Comparison of ENCODE assay signal across 16 cellular contexts in the genomic region with DNA sequence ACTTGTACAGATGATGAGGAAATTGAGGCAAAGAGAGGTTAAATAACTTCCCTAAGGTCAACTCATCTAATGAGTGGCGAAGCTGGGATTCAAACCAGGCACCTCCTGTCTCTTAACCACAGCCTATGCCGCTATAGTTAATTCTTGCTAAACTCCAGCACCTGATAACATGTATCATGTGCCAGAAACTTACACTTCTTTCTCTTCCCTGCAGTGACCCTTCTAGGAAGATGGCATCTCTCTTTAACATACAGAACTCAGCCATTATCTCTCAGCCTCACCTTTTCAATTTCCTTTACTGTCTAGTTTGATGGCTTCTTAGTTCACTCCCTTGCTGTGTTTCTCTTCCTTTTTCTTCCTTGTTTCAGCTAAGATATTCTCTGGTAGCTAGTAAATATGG. TPM values are rescaled to one million over a fixed set of nuclear protein-coding genes. Genes with fewer than 3 reads are reported as not detected.
DNase-seq lines count a peak whose midpoint lies in the region; ATAC-seq, FAIRE-seq and TF ChIP-seq lines count a peak whose summit lies in the region.
"Had no signal": no experiment of that assay in that cellular context is flagged by ENCODE, and none has a peak within 500 bp of the region (broad histone marks: within the 10 kb centered on the region; RNA-seq: fewer than 3 reads in every experiment).

No MANE protein-coding gene starts in this region.

- H3K4me2 ChIP-seq in A549: 0 out of 3 replicates have a peak overlapping the region, but pooled peaks have one; percentile 13
- H3K4me2 ChIP-seq in endothelial cell of umbilical vein (ENCODE audit: insufficient read depth, low read length): peak overlapping the region; percentile 17

- intact Hi-C loops in endothelial cell of umbilical vein (cut with micrococcal nuclease): loop anchor here (5.0 to 10.0 kb wide), 2 partner anchors 124 to 191 kb away; a partner anchor contains a TSS

- no peaks in the 10 kb centered on the region for H4K20me1 ChIP-seq in endothelial cell of umbilical vein (replicated peaks; ENCODE audit: control insufficient read depth, extremely low read depth, insufficient read depth, low read length)

- H3K9me1 ChIP-seq in endothelial cell of umbilical vein (replicated peaks; ENCODE audit: control insufficient read depth, extremely low read depth, insufficient read depth, low read length): no peaks in the 10 kb centered on the region

- ATAC-seq in A549 (no peak), T-helper 17 cell (no peak), HG02870 (IDR thresholded peaks at IDR 0.05; ENCODE audit: unreplicated experiment) (no peak), GM18511 (IDR thresholded peaks at IDR 0.05; ENCODE audit: unreplicated experiment) (no peak), HG02642 (IDR thresholded peaks at IDR 0.05; ENCODE audit: poor library complexity, unreplicated experiment) (no peak), HG02884 (IDR thresholded peaks at IDR 0.05; ENCODE audit: unreplicated experiment) (no peak)

- 98% methylated on average over 2 of the region's 2 CpGs for WGBS in A549 (ENCODE audit: missing lambda C conversion rate)

- FAIRE-seq in A549 (lab: Jason Lieb, UNC) (no peak), endothelial cell of umbilical vein (lab: Jason Lieb, UNC) (no peak)
- FAIRE-seq: frontal cortex had no signal

- no peaks in the 10 kb centered on the region for H3K27me3 ChIP-seq in endothelial cell of umbilical vein (ENCODE audit: control insufficient read depth in 2 of 2, insufficient read depth in 2 of 2, low read length in 2 of 2)
- H3K27me3 ChIP-seq: MG63 had no signal

- H3K4me1 Mint-ChIP-seq in T-helper 17 cell: peaks cover 16% of the 10 kb centered on the region

- no peak overlapping the region for H3K27ac Mint-ChIP-seq in T-helper 17 cell

- H3K79me2 ChIP-seq in endothelial cell of umbilical vein (ENCODE audit: control insufficient read depth, insufficient read depth, low read length): peaks cover 34% of the 10 kb centered on the region

- H3K4me3 Mint-ChIP-seq in T-helper 17 cell: peak overlapping the region; percentile 39

- TF ChIP-seq POLR2A in A549 (IDR thresholded peaks at IDR 0.05; ENCODE audit: low read length) (no peak), endothelial cell of umbilical vein (IDR thresholded peaks at IDR 0.05; ENCODE audit: low read depth, low read length) (no peak)

- CTCF ChIA-PET in A549 (lab: Yijun Ruan, JAX): no interaction called here
- CTCF ChIA-PET in endothelial cell of umbilical vein (lab: Charles Lee): no interaction called here

- no peak for TF ChIP-seq RAD21 in A549 (conservative IDR thresholded peaks at IDR 0.05 in 1 of 2, IDR thresholded peaks at IDR 0.05 in 1 of 2)

- no peak overlapping the region for H3K4me3 ChIP-seq in A549
- no peak overlapping the region for H3K4me3 ChIP-seq in endothelial cell of umbilical vein (replicated peaks in 1 of 3; ENCODE audit: insufficient read depth in 1 of 3, low read depth in 1 of 3, low read length in 3 of 3)
- H3K4me3 ChIP-seq: MG63 had no signal

- no peak overlapping the region for H3K9ac ChIP-seq in endothelial cell of umbilical vein (replicated peaks; ENCODE audit: extremely low read depth, insufficient read depth, low read length)

- no peaks in the 10 kb centered on the region for H3K36me3 ChIP-seq in endothelial cell of umbilical vein (ENCODE audit: control insufficient read depth in 2 of 2, extremely low read depth in 1 of 2, insufficient read depth in 2 of 2, low read length in 2 of 2)

- peaks cover 14% of the 10 kb centered on the region for H3K4me1 ChIP-seq in A549
- peaks cover 11% of the 10 kb centered on the region for H3K4me1 ChIP-seq in endothelial cell of umbilical vein (ENCODE audit: control insufficient read depth, extremely low read depth, insufficient read depth, low read length)

- BruUV-seq in endothelial cell of umbilical vein (replicated peaks; lab: Mats Ljungman, UMichigan): no TSS peak

- TF ChIP-seq CTCF in A549 (IDR thresholded peaks at IDR 0.05): no peak
- TF ChIP-seq CTCF in endothelial cell of umbilical vein (IDR thresholded peaks at IDR 0.05; ENCODE audit: extremely low read depth in 1 of 2, insufficient read depth in 1 of 2, low read depth in 1 of 2, low read length in 2 of 2): no peak

- no peaks in the 10 kb centered on the region for H3K27me3 Mint-ChIP-seq in T-helper 17 cell

- H3K36me3 Mint-ChIP-seq in T-helper 17 cell (ENCODE audit: low read depth): no peaks in the 10 kb centered on the region

- no peaks in the 10 kb centered on the region for H3K9me3 ChIP-seq in A549
- H3K9me3 ChIP-seq in T-helper 17 cell (ENCODE audit: control insufficient read depth, low read length, poor library complexity, severe bottlenecking): no peaks in the 10 kb centered on the region
- no peaks in the 10 kb centered on the region for H3K9me3 ChIP-seq in endothelial cell of umbilical vein (replicated peaks; ENCODE audit: control insufficient read depth, insufficient read depth, low read length)
- H3K9me3 ChIP-seq: MG63 had no signal

- dilution Hi-C loops in endothelial cell of umbilical vein (cut with MboI; ENCODE audit: extremely low pct_ligation_motif_present, low sequenced_read_pairs): no loop called here

- POLR2A ChIA-PET in A549 (lab: Yijun Ruan, JAX) (no interaction called here), endothelial cell of umbilical vein (lab: Charles Lee) (no interaction called here)

- no peak overlapping the region for H2AFZ ChIP-seq in endothelial cell of umbilical vein (ENCODE audit: low read depth, low read length)

- H3K27ac ChIP-seq in A549 (no peak overlapping the region), endothelial cell of umbilical vein (ENCODE audit: insufficient read depth, low read depth, low read length) (no peak overlapping the region)

- no peak for TF ChIP-seq EP300 in A549 (IDR thresholded peaks at IDR 0.05)

- DNase-seq in A549 (ENCODE audit: low read depth in 1 of 2, low spot score in 1 of 2) (no peak), CMK (ENCODE audit: low read depth) (peak; percentile 37), T-helper 17 cell (no peak), endothelial cell of umbilical vein (ENCODE audit: low read depth, low spot score) (no peak)
- DNase-seq: AML-193, MG63, NCI-H2029, NCI-H510A, retina, SIG-M5 had no signal

TF ChIP-seq in A549, 52 proteins besides CTCF, POLR2A, EP300 and RAD21 (continues in another document):
- TF ChIP-seq FOSL2 (IDR thresholded peaks at IDR 0.05): no peak
- TF ChIP-seq FOSL2 (CRISPR knock-in tag; IDR thresholded peaks at IDR 0.05): no peak
- no peak for TF ChIP-seq MAZ (IDR thresholded peaks at IDR 0.05; ENCODE audit: borderline replicate concordance, low read depth, low read length)
- TF ChIP-seq CHD2 (IDR thresholded peaks at IDR 0.05; ENCODE audit: low read length, partially characterized antibody): no peak
- no peak for TF ChIP-seq CBX2 (IDR thresholded peaks at IDR 0.05; ENCODE audit: borderline replicate concordance, low read depth)
- TF ChIP-seq RCOR1 (IDR thresholded peaks at IDR 0.05; ENCODE audit: low read depth, low read length): no peak
- TF ChIP-seq KDM5A (IDR thresholded peaks at IDR 0.05): no peak
- no peak for TF ChIP-seq PHF8 (IDR thresholded peaks at IDR 0.05; ENCODE audit: borderline replicate concordance, low read depth)
- no peak for TF ChIP-seq SMC3 (IDR thresholded peaks at IDR 0.05)

TF ChIP-seq in endothelial cell of umbilical vein, 7 proteins besides CTCF, POLR2A, EP300 and RAD21:
- TF ChIP-seq GATA2 (IDR thresholded peaks at IDR 0.05; ENCODE audit: insufficient read depth, insufficient read length, low read depth, low read length) (no peak), FOS (IDR thresholded peaks at IDR 0.05; ENCODE audit: borderline replicate concordance, insufficient read depth, low read length) (no peak)
TF ChIP-seq in endothelial cell of umbilical vein: peak in this region for 0.

RNA-seq across cellular contexts. Expression of a gene that starts 2.5 kb away (rescaled TPM):
- polyA plus RNA-seq in A549 (2011; rRNA removed) (86.8 and 105 TPM in 2 replicates), A549 (2017; fragmentation: RNase III; extraction: RNeasy Plus Mini Kit Qiagen cat#74134 plus additional on column Dnase treatment) (70.9 to 77.6 TPM (median 74.3 TPM) in 3 replicates), endothelial cell of umbilical vein (10.0 and 17.3 TPM in 2 replicates)
- 22.9 and 24.5 TPM in 2 replicates for polyA plus RNA-seq in A549 (2012; cell fraction: cytosol; rRNA removed)
- polyA plus RNA-seq in A549 (2012; cell fraction: nucleus; rRNA removed): 4.9 and 10.9 TPM in 2 replicates
- 9.9 and 10.2 TPM in 2 replicates for polyA minus RNA-seq in A549 (2011; rRNA and poly(A)+ RNA removed)
- total RNA-seq in T-helper 17 cell (10 to 100 TPM; 18.9 to 21.0 TPM), endothelial cell of umbilical vein (45.8 and 51.5 TPM in 2 replicates)
- 29.0 and 29.4 TPM in 2 replicates for polyA plus RNA-seq in endothelial cell of umbilical vein (2011; cell fraction: cytosol; rRNA removed)
- polyA plus RNA-seq in endothelial cell of umbilical vein (2011; cell fraction: nucleus; rRNA removed): 12.1 and 18.0 TPM in 2 replicates
- polyA plus RNA-seq in endothelial cell of umbilical vein (2012): 49.7 and 69.8 TPM in 2 replicates
- 8.8 and 10.1 TPM in 2 replicates for polyA minus RNA-seq in endothelial cell of umbilical vein
- 21.4 TPM for polyA minus RNA-seq in endothelial cell of umbilical vein (2011; cell fraction: cytosol; rRNA and poly(A)+ RNA removed)
- 4.5 and 7.5 TPM in 2 replicates for polyA minus RNA-seq in endothelial cell of umbilical vein (2011; cell fraction: nucleus; rRNA and poly(A)+ RNA removed)

RNA-seq across cellular contexts. Expression of a gene that starts 45.5 kb away (rescaled TPM):
- polyA plus RNA-seq in A549 (2011; rRNA removed) (4.1 and 4.4 TPM in 2 replicates), A549 (2017; fragmentation: RNase III; extraction: RNeasy Plus Mini Kit Qiagen cat#74134 plus additional on column Dnase treatment) (0.57 to 0.71 TPM (median 0.59 TPM) in 3 replicates), endothelial cell of umbilical vein (not detected in 2 replicates)
- 0.33 and 0.41 TPM in 2 replicates for polyA plus RNA-seq in A549 (2012; cell fraction: cytosol; rRNA removed)
- polyA plus RNA-seq in A549 (2012; cell fraction: nucleus; rRNA removed): 0.16 and 0.18 TPM in 2 replicates
- 1.8 and 1.9 TPM in 2 replicates for polyA minus RNA-seq in A549 (2011; rRNA and poly(A)+ RNA removed)
- total RNA-seq in T-helper 17 cell (1 to 10 TPM; 6.5 to 7.1 TPM), endothelial cell of umbilical vein (not detected in 2 replicates)
- not detected in 2 replicates for polyA plus RNA-seq in endothelial cell of umbilical vein (2011; cell fraction: cytosol; rRNA removed)
- not detected in 2 replicates for polyA plus RNA-seq in endothelial cell of umbilical vein (2011; cell fraction: nucleus; rRNA removed)
- not detected in 2 replicates for polyA plus RNA-seq in endothelial cell of umbilical vein (2012)
- polyA minus RNA-seq in endothelial cell of umbilical vein: not detected in 2 replicates
- not detected for polyA minus RNA-seq in endothelial cell of umbilical vein (2011; cell fraction: cytosol; rRNA and poly(A)+ RNA removed)
- not detected in 2 replicates for polyA minus RNA-seq in endothelial cell of umbilical vein (2011; cell fraction: nucleus; rRNA and poly(A)+ RNA removed)
- total RNA-seq: myocyte had no signal
